ENCODE assay signal across 11 cellular contexts in the genomic region with DNA sequence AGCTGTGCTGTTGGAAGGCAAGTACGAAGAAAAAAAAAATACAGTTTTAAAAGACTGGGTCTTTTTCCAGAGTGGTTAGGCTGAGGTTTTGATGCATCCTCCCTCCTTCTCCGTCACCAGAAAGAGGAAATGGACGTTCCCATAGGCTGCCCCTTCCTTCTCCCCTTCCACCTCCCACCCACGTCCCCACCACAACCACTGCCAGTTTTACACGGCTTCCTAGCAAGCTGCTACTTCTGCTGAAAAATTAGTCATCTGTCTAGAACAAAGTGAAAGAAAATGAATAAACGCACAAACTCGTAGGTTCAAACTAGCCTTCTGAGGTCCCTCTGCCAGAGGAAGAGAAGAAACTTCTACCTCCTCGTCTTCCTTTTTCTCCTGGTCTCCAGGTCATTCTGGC.
DNase-seq lines count a peak whose midpoint lies in the region; ATAC-seq and TF ChIP-seq lines count a peak whose summit lies in the region.
"Had no signal": no experiment of that assay in that cellular context is flagged by ENCODE, and none has a peak within 500 bp of the region (broad histone marks: within the 10 kb centered on the region; RNA-seq: fewer than 3 reads in every experiment).

No MANE protein-coding gene starts in this region.

- H3K4me1 ChIP-seq in BE2C = no peaks in the 10 kb centered on the region
- H3K4me1 ChIP-seq: adrenal gland had no signal

- H3K4me1 Mint-ChIP-seq in CD14-positive monocyte = peaks cover 28% of the 10 kb centered on the region

- TF ChIP-seq CTCF in CD14-positive monocyte (IDR thresholded peaks at IDR 0.05) (no peak), BE2C (IDR thresholded peaks at IDR 0.05; ENCODE audit: low read depth, low read length) (no peak)

- H3K27ac Mint-ChIP-seq in CD14-positive monocyte = peak overlapping the region; percentile 42 to 90 (median 64)

- no peak for DNase-seq in CD14-positive monocyte (ENCODE audit: low spot score)
- DNase-seq in activated T-cell treated with anti-CD3 and anti-CD28 coated beads for 4 hours = peak; percentile 2
- DNase-seq in stimulated activated CD4-positive, alpha-beta T cell treated with anti-CD3 and anti-CD28 coated beads, Interleukin-12 subunit alpha, Interleukin-12 subunit beta, amount 100 ng/mL, for 4 hours = peak; percentile 19
- no peak for DNase-seq in central memory CD4-positive, alpha-beta T cell
- DNase-seq in BE2C = no peak
- DNase-seq: Caco-2 had no signal

- H3K36me3 Mint-ChIP-seq in CD14-positive monocyte = peaks cover 36 to 52% of the 10 kb centered on the region in 2 donors

- peak; percentile 70 for ATAC-seq in HG03460 (IDR thresholded peaks at IDR 0.05; ENCODE audit: unreplicated experiment)
- no peak for ATAC-seq in GM19467 (IDR thresholded peaks at IDR 0.05; ENCODE audit: unreplicated experiment)
- no peak for ATAC-seq in GM19023 (IDR thresholded peaks at IDR 0.05; ENCODE audit: unreplicated experiment)
- ATAC-seq: sciatic nerve had no signal

- no peaks in the 10 kb centered on the region for H3K9me3 ChIP-seq in BE2C
- H3K9me3 ChIP-seq: adrenal gland, Caco-2 had no signal

- peak overlapping the region; percentile 43 for H3K4me3 Mint-ChIP-seq in CD14-positive monocyte

- no peaks in the 10 kb centered on the region for H3K9me3 Mint-ChIP-seq in CD14-positive monocyte

- no peaks in the 10 kb centered on the region for H3K27me3 Mint-ChIP-seq in CD14-positive monocyte (ENCODE audit: low read depth in 3 of 3)

- H3K27me3 ChIP-seq in BE2C = no peaks in the 10 kb centered on the region
- H3K27me3 ChIP-seq: adrenal gland had no signal

- no peak overlapping the region for H3K4me3 ChIP-seq in BE2C (ENCODE audit: low read depth, low read length)
- H3K4me3 ChIP-seq: adrenal gland had no signal

- intact Hi-C loops in CD14-positive monocyte (cut with micrococcal nuclease) = no loop called here

- H3K36me3 ChIP-seq in BE2C = peaks cover 8% of the 10 kb centered on the region

Comparison
In these comparisons a context has a peak if more than half of its experiments do, and no peak if none do; other contexts are left out.
1. DNase-seq: peak in activated T-cell treated with anti-CD3 and anti-CD28 coated beads for 4 hours (single experiment) and stimulated activated CD4-positive, alpha-beta T cell treated with anti-CD3 and anti-CD28 coated beads, Interleukin-12 subunit alpha, Interleukin-12 subunit beta, amount 100 ng/mL, for 4 hours (single experiment); none in CD14-positive monocyte (single experiment), central memory CD4-positive, alpha-beta T cell (single experiment) and BE2C (single experiment).